8 cellular contexts compared by ENCODE assay signal in the genomic region with DNA sequence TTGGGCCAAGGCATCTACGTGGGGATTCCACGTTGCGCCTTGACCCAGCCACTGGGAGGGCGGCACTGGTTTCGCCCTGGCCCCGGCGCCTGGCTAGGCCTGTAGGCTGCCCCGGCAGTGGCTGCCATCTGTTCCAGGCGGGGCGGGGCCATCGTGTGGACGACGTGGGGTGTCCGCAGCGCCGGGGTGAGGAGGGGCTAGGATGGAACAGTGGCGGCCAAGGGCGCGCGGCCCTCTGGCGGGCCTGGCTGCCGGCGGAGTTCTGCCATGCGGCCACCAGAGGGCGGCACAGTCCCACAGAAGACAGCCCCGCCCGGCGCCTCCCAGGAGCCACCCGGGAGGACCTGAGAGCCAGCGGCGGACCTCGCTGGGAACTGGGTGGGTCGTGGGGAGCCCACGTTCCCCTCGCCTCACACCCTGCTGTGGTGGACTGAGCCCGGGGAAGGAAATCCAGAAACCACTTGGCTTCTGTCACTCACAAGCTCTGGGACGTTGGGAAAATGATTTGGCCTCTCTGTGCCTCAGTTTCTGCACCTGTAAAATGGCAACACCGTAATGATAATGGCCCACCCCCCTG. TPM values are rescaled to one million over a fixed set of nuclear protein-coding genes. Genes with fewer than 3 reads are reported as not detected.
DNase-seq lines count a peak whose midpoint lies in the region; ATAC-seq lines count a peak whose summit lies in the region.

No MANE protein-coding gene starts in this region.

- no peak overlapping the region for H3K9ac ChIP-seq in skeletal muscle satellite cell (ENCODE audit: low read depth, low read length)

- ATAC-seq in HG03097 (IDR thresholded peaks at IDR 0.05; ENCODE audit: low FRiP score, unreplicated experiment) = no peak

- peaks cover 2% of the 10 kb centered on the region for H3K4me1 ChIP-seq in skeletal muscle satellite cell (ENCODE audit: control insufficient read depth, insufficient read depth, low read length)

- no peak overlapping the region for H3K4me3 ChIP-seq in skeletal muscle satellite cell (ENCODE audit: low read length)

- peak overlapping the region; percentile 64 for H3K4me2 ChIP-seq in skeletal muscle satellite cell (ENCODE audit: low read length)

- no peaks in the 10 kb centered on the region for H3K36me3 ChIP-seq in skeletal muscle satellite cell (ENCODE audit: insufficient read depth, low read length)

- H3K27me3 ChIP-seq in skeletal muscle satellite cell (ENCODE audit: control insufficient read depth, insufficient read depth, low read length) = peaks cover 46% of the 10 kb centered on the region

- peak; percentile 28 for DNase-seq in DMS79 treated with DMSO at 0.1 percent for 48 hours (lab: John Stamatoyannopoulos, UW)
- DNase-seq in DMS79 (lab: John Stamatoyannopoulos, UW) = no peak
- peak; percentile 50 for DNase-seq in NCI-H1092 treated with DMSO at 0.1 percent for 48 hours (lab: John Stamatoyannopoulos, UW)
- peak; percentile 59 for DNase-seq in T1000 (lab: John Stamatoyannopoulos, UW)
- DNase-seq in anterior cingulate cortex (lab: John Stamatoyannopoulos, UW) = peak in 49 of 58 donors; percentile 10 to 79 (median 52)
- peak; percentile 84 for DNase-seq in hepatic stellate cell (ENCODE audit: low spot score)

- H3K9me3 ChIP-seq in skeletal muscle satellite cell (replicated peaks; ENCODE audit: low read length) = no peaks in the 10 kb centered on the region

RNA-seq across cellular contexts. Expression of gene RAPGEF1, which starts 22.6 kb away (rescaled TPM):
- 13.7 and 24.7 TPM in 2 replicates for total RNA-seq in skeletal muscle satellite cell (2012; rRNA removed)
